ENCODE assay signal across 15 cellular contexts in genomic region chr3:72836923-72837322, GRCh38. TPM values are rescaled to one million over a fixed set of nuclear protein-coding genes. Genes with fewer than 3 reads are reported as not detected.
DNase-seq lines count a peak whose midpoint lies in the region; ATAC-seq and TF ChIP-seq lines count a peak whose summit lies in the region.
"Had no signal": no experiment of that assay in that cellular context is flagged by ENCODE, and none has a peak within 500 bp of the region (broad histone marks: within the 10 kb centered on the region; RNA-seq: fewer than 3 reads in every experiment).

No MANE protein-coding gene starts in this region.

- H3K4me3 ChIP-seq in body of pancreas = no peak overlapping the region
- H3K4me3 ChIP-seq: GM23338, K562 had no signal

- intact Hi-C loops in body of pancreas (cut with DNase I) (no loop called here), left ventricle myocardium superior (cut with micrococcal nuclease) (no loop called here)

- in situ Hi-C loops in G401 (cut with HindIII; ENCODE audit: low sequenced_read_pairs) = no loop called here

- H3K27me3 ChIP-seq in body of pancreas = no peaks in the 10 kb centered on the region

- H3K9me3 ChIP-seq in body of pancreas = no peaks in the 10 kb centered on the region

- peaks cover 7% of the 10 kb centered on the region for H3K4me1 ChIP-seq in body of pancreas

- peaks cover 0 to 7% of the 10 kb centered on the region in 2 donors for H3K36me3 ChIP-seq in body of pancreas (replicated peaks in 1 of 2; ENCODE audit: insufficient read depth in 1 of 2, low read depth in 2 of 2)

- TF ChIP-seq CTCF in body of pancreas (IDR thresholded peaks at IDR 0.05) = peak in 5 of 7 experiments; percentile 6 to 50 (median 40)

- peak; percentile 89 for DNase-seq in G401 (ENCODE audit: low spot score)
- peak; percentile 79 to 93 (median 88) for DNase-seq in body of pancreas
- DNase-seq in left ventricle myocardium superior = peak; percentile 88
- DNase-seq in putamen (ENCODE audit: low spot score) = peak; percentile 74
- no peak for DNase-seq in SHP77 treated with DMSO at 0.1 percent for 48 hours (lab: John Stamatoyannopoulos, UW)
- no peak for DNase-seq in HPDE6-E6E7 (ENCODE audit: extremely low spot score)
- DNase-seq: activated CD8-positive, alpha-beta memory T cell treated with anti-CD3 and anti-CD28 coated beads for 24 hours; NCI-H1930; retina; stimulated activated CD4-positive, alpha-beta T cell treated with anti-CD3 and anti-CD28 coated beads, Interleukin-4, amount 100 ng/mL, for 24 hours had no signal

- TF ChIP-seq POLR2A in body of pancreas (IDR thresholded peaks at IDR 0.05) (no peak), GM18505 (IDR thresholded peaks at IDR 0.05; ENCODE audit: borderline replicate concordance, extremely low read depth, insufficient read depth, insufficient read length) (no peak)

- whole genome bisulfite sequencing in body of pancreas, 2 donors = 16 to 26% methylated on average over 3 of the region's 3 CpGs

- H3K27ac ChIP-seq in body of pancreas = peak overlapping the region in 1 of 4 donors; percentile 10

- peak; percentile 81 for ATAC-seq in body of pancreas
- ATAC-seq in left ventricle myocardium superior = peak; percentile 99
- ATAC-seq in GM18505 (IDR thresholded peaks at IDR 0.05; ENCODE audit: unreplicated experiment) = no peak
- ATAC-seq in GM19452 (IDR thresholded peaks at IDR 0.05; ENCODE audit: unreplicated experiment) = no peak
- ATAC-seq: GM23338; K562; stimulated activated effector memory CD8-positive, alpha-beta T cell treated with anti-CD3 and anti-CD28 coated beads, Interleukin-12 subunit alpha, Interleukin-12 subunit beta, amount 100 ng/mL, for 72 hours had no signal

RNA-seq across cellular contexts. Expression of gene SHQ1, which starts 11.3 kb away (rescaled TPM):
- total RNA-seq in G401 (2014; rRNA removed; shearing (Covaris generic)) = 28.9 and 32.0 TPM in 2 replicates
- 10 to 100 TPM in 1 of 2 donors, 1 to 10 TPM in 1; 9.6 to 11.2 TPM for total RNA-seq in body of pancreas
- 17.0 TPM for total RNA-seq in left ventricle myocardium superior

RNA-seq across cellular contexts. Expression of gene GXYLT2, which starts 50.9 kb away (rescaled TPM):
- 10.3 and 13.9 TPM in 2 replicates for total RNA-seq in G401 (2014; rRNA removed; shearing (Covaris generic))
- total RNA-seq in body of pancreas (1 to 10 TPM; 5.2 to 5.6 TPM), left ventricle myocardium superior (7.3 TPM)

Comparison
In these comparisons a context has a peak if more than half of its experiments do, and no peak if none do; other contexts are left out.
1. DNase-seq: peak in G401 (single experiment), body of pancreas (4 of 4), left ventricle myocardium superior (single experiment) and putamen (single experiment); none in SHP77 treated with DMSO at 0.1 percent for 48 hours (single experiment) and HPDE6-E6E7 (single experiment).
2. ATAC-seq: peak in body of pancreas (single experiment) and left ventricle myocardium superior (single experiment); none in GM18505 (single experiment) and GM19452 (single experiment).